1 cellular context compared by ENCODE assay signal in genomic region chr2:135876066-135876711, GRCh38.
TF ChIP-seq lines count a peak whose summit lies in the region.

TSS of gene MCM6 (minus strand) at chr2:135876443. CDS start at chr2:135876365, 78 bp downstream.

TF ChIP-seq in HEK293, 187 proteins besides CTCF, POLR2A, EP300 and RAD21 (continued from another document and continues in another):
- TF ChIP-seq ZBTB17 (tag by site-specific recombination; IDR thresholded peaks at IDR 0.05) (peak; percentile 47; the same call in 1 of the 2 replicates), ZNF148 (tag by site-specific recombination; IDR thresholded peaks at IDR 0.05; ENCODE audit: borderline replicate concordance) (no peak), ZNF16 (tag by site-specific recombination; IDR thresholded peaks at IDR 0.05; ENCODE audit: low read depth) (no peak), ZNF837 (tag by site-specific recombination; IDR thresholded peaks at IDR 0.05) (no peak), EGR2 (tag by site-specific recombination; IDR thresholded peaks at IDR 0.05; ENCODE audit: low read depth) (peak; percentile 68; the same call in 1 of the 2 replicates), ZNF433 (tag by site-specific recombination; IDR thresholded peaks at IDR 0.05; ENCODE audit: low read depth) (no peak), ZNF324 (tag by site-specific recombination; IDR thresholded peaks at IDR 0.05) (no peak; the same call in 1 of the 2 replicates), ZNF704 (tag by site-specific recombination; IDR thresholded peaks at IDR 0.05) (no peak), ZNF626 (tag by site-specific recombination; IDR thresholded peaks at IDR 0.05) (no peak), ZNF529 (tag by site-specific recombination; IDR thresholded peaks at IDR 0.05; ENCODE audit: insufficient replicate concordance) (no peak), ZNF510 (tag by site-specific recombination; IDR thresholded peaks at IDR 0.05; ENCODE audit: insufficient replicate concordance) (no peak), ZBTB6 (tag by site-specific recombination; IDR thresholded peaks at IDR 0.05) (no peak), ZNF473 (tag by site-specific recombination; IDR thresholded peaks at IDR 0.05) (no peak), ZNF501 (tag by site-specific recombination; IDR thresholded peaks at IDR 0.05) (no peak), REST (tag by site-specific recombination; IDR thresholded peaks at IDR 0.05) (no peak), KLF17 (tag by site-specific recombination; IDR thresholded peaks at IDR 0.05) (no peak), ZNF664 (tag by site-specific recombination; IDR thresholded peaks at IDR 0.05) (no peak), ZNF677 (tag by site-specific recombination; IDR thresholded peaks at IDR 0.05) (no peak), ZNF776 (tag by site-specific recombination; IDR thresholded peaks at IDR 0.05; ENCODE audit: borderline replicate concordance) (no peak), ZNF449 (tag by site-specific recombination; IDR thresholded peaks at IDR 0.05) (0 out of 2 replicates have a peak, but pooled peaks have one; percentile 26), ZNF341 (tag by site-specific recombination; IDR thresholded peaks at IDR 0.05; ENCODE audit: low read depth) (peak; percentile 30; the same call in 1 of the 2 replicates), ZNF558 (tag by site-specific recombination; IDR thresholded peaks at IDR 0.05) (no peak), ZBTB1 (tag by site-specific recombination; IDR thresholded peaks at IDR 0.05) (no peak), KLF8 (tag by site-specific recombination; IDR thresholded peaks at IDR 0.05) (peak; percentile 32; the same call in 1 of the 2 replicates), ZNF658 (tag by site-specific recombination; IDR thresholded peaks at IDR 0.05) (no peak), ZNF792 (tag by site-specific recombination; IDR thresholded peaks at IDR 0.05) (no peak), GLI2 (tag by site-specific recombination; IDR thresholded peaks at IDR 0.05; ENCODE audit: borderline replicate concordance, low read depth) (no peak), ZBTB21 (tag by site-specific recombination; IDR thresholded peaks at IDR 0.05) (no peak), ZNF624 (tag by site-specific recombination; IDR thresholded peaks at IDR 0.05) (no peak), ZNF548 (tag by site-specific recombination; IDR thresholded peaks at IDR 0.05) (no peak), PRDM1 (tag by site-specific recombination; IDR thresholded peaks at IDR 0.05) (no peak), ZNF174 (tag by site-specific recombination; IDR thresholded peaks at IDR 0.05) (no peak), ZNF121 (tag by site-specific recombination; IDR thresholded peaks at IDR 0.05) (no peak), BCL6B (tag by site-specific recombination; IDR thresholded peaks at IDR 0.05) (no peak), ZNF585B (tag by site-specific recombination; IDR thresholded peaks at IDR 0.05) (no peak), ZNF311 (tag by site-specific recombination; IDR thresholded peaks at IDR 0.05; ENCODE audit: borderline replicate concordance) (no peak), ZBTB49 (tag by site-specific recombination; IDR thresholded peaks at IDR 0.05; ENCODE audit: low read depth) (no peak), ZBTB20 (tag by site-specific recombination; IDR thresholded peaks at IDR 0.05) (no peak), ZNF830 (tag by site-specific recombination; IDR thresholded peaks at IDR 0.05; ENCODE audit: low read depth) (no peak), ZSCAN18 (tag by site-specific recombination; IDR thresholded peaks at IDR 0.05) (no peak), PATZ1 (tag by site-specific recombination; IDR thresholded peaks at IDR 0.05) (no peak), ZNF2 (tag by site-specific recombination; IDR thresholded peaks at IDR 0.05) (no peak), ZNF184 (tag by site-specific recombination; IDR thresholded peaks at IDR 0.05) (no peak), ZNF600 (tag by site-specific recombination; IDR thresholded peaks at IDR 0.05) (peak; percentile 34; the same call in 1 of the 2 replicates), SCRT1 (tag by site-specific recombination; IDR thresholded peaks at IDR 0.05; ENCODE audit: borderline replicate concordance) (no peak), KLF9 (tag by site-specific recombination; IDR thresholded peaks at IDR 0.05; ENCODE audit: low read depth) (peak; percentile 26; the same call in 1 of the 2 replicates)
